ENCODE assay signal across 1 cellular context in the genomic region with DNA sequence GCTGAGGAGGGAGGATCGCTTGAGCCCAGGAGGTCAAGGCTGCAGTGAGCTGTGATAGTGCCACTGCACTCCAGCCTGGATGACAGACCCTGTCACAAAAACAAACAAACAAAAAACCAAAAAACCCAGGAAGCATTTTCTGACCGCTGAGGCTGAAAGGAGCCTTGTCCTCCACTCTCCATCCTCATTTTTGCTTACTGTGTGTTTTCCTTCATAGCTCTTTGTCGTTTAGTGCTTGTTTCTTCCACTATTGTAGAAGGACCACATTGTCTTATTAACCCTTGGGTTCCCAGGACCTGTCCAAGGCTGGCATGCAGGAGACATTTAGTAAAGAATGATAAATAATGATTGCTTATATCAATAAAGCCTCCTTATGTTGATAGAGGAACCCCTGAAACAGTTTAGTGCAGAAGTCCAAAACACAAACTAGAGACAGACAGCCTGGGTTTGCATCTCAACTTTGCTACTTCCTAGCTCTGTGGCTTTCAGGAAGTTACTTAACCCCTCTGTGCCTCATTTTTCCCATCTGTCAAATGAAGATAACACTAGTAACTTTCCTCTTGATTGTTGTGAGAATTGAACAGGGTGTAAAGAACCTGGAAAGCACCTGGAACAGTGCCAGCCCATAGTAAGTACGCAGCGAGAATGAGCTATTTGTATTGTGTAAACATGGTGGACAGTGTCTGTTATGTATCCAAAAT.
A peak's percentile ranks its signal among the peaks of the same experiment; 100 is the strongest.
TF ChIP-seq lines count a peak whose summit lies in the region.

No MANE protein-coding gene starts in this region.

TF ChIP-seq in GM12878, 131 proteins besides CTCF, POLR2A, EP300 and RAD21 (continued from another document):
- TF ChIP-seq HSF1 (IDR thresholded peaks at IDR 0.05; ENCODE audit: low read depth, low read length) (no peak), ZNF217 (IDR thresholded peaks at IDR 0.05) (peak; percentile 67), CREM (IDR thresholded peaks at IDR 0.05; ENCODE audit: low read depth) (no peak), NFXL1 (IDR thresholded peaks at IDR 0.05; ENCODE audit: borderline replicate concordance) (no peak; the same call in 1 of the 2 replicates), YY1 (IDR thresholded peaks at IDR 0.05; ENCODE audit: low read depth, low read length) (peak; percentile 70), FOXK2 (IDR thresholded peaks at IDR 0.05) (0 out of 2 replicates have a peak, but pooled peaks have one; percentile 44)
